ENCODE assay signal across 16 cellular contexts in genomic region chr11:12161137-12161536, GRCh38. TPM values are rescaled to one million over a fixed set of nuclear protein-coding genes. Genes with fewer than 3 reads are reported as not detected.
DNase-seq lines count a peak whose midpoint lies in the region; ATAC-seq and TF ChIP-seq lines count a peak whose summit lies in the region.
"Had no signal": no experiment of that assay in that cellular context is flagged by ENCODE, and none has a peak within 500 bp of the region (broad histone marks: within the 10 kb centered on the region; RNA-seq: fewer than 3 reads in every experiment).

No MANE protein-coding gene starts in this region.

- CTCF ChIA-PET in activated CD8-positive, alpha-beta memory T cell treated with anti-CD3 and anti-CD28 coated beads, Interleukin-2, amount 10 ng/mL, durations not matched to agents 7 days and 5 days (lab: Charles Lee), result interaction anchor here (1.0 to 1.2 kb wide), 3 partner anchors 23 to 75 kb away, joined by 3 to 7 read pairs (median 4); no protein-coding TSS in a partner anchor

- DNase-seq in SJSA1 (ENCODE audit: low read depth in 1 of 2, low spot score in 2 of 2), result no peak
- DNase-seq in mesenchymal stem cell, result no peak
- DNase-seq in testis, result peak; percentile 36
- DNase-seq in NCI-H2171 treated with DMSO at 0.1 percent for 48 hours (lab: John Stamatoyannopoulos, UW), result no peak
- no peak for DNase-seq in activated CD8-positive, alpha-beta memory T cell treated with anti-CD3 and anti-CD28 coated beads, Interleukin-2, amount 10 ng/mL, durations not matched to agents 7 days and 5 days
- no peak for DNase-seq in stimulated activated CD4-positive, alpha-beta T cell treated with anti-CD3 and anti-CD28 coated beads, Interleukin-4, amount 100 ng/mL, for 1 hour
- no peak for DNase-seq in activated CD8-positive, alpha-beta memory T cell treated with anti-CD3 and anti-CD28 coated beads, Interleukin-2, amount 50 U/mL, for 4 hours
- DNase-seq: activated T-cell treated with anti-CD3 and anti-CD28 coated beads, Interleukin-2, amount 50 U/mL, for 4 hours; head of caudate nucleus; Karpas-422; SIG-M5 had no signal

- no peak for TF ChIP-seq CTCF in testis (IDR thresholded peaks at IDR 0.05)

- no peak overlapping the region for H2BK5ac ChIP-seq in mesenchymal stem cell (ENCODE audit: low read depth, low read length, poor library complexity, severe bottlenecking)

- no peak overlapping the region for H3K4me3 Mint-ChIP-seq in dendritic cell treated with granulocyte-macrophage colony-stimulating factor and Interleukin-4, amounts not matched to agents 40 ng/mL and 50 ng/mL, for 4 days
- H3K4me3 Mint-ChIP-seq in activated CD8-positive, alpha-beta memory T cell treated with anti-CD3 and anti-CD28 coated beads, Interleukin-2, amount 10 ng/mL, durations not matched to agents 7 days and 5 days, result no peak overlapping the region
- H3K4me3 Mint-ChIP-seq: activated T-cell treated with anti-CD3 and anti-CD28 coated beads, Interleukin-2, amount 50 U/mL, for 4 hours had no signal

- no peak overlapping the region for H3K4me2 ChIP-seq in mesenchymal stem cell (ENCODE audit: low read length, poor library complexity, severe bottlenecking)
- H3K4me2 ChIP-seq: BLaER1 had no signal

- peak overlapping the region; percentile 12 for H2BK15ac ChIP-seq in mesenchymal stem cell (ENCODE audit: low read depth, poor library complexity, severe bottlenecking)

- H4K91ac ChIP-seq in mesenchymal stem cell (ENCODE audit: low read length), result no peak overlapping the region

- H3K18ac ChIP-seq in mesenchymal stem cell (ENCODE audit: low read depth in 1 of 2, low read length in 2 of 2), result peak overlapping the region; percentile 3 to 97

- intact Hi-C loops in dendritic cell treated with granulocyte-macrophage colony-stimulating factor and Interleukin-4, amounts not matched to agents 40 ng/mL and 50 ng/mL, for 4 days (cut with micrococcal nuclease), result no loop called here
- intact Hi-C loops in testis (cut with DNase I; ENCODE audit: low total_unique reads), result no loop called here

- no peak for TF ChIP-seq POLR2A in testis (IDR thresholded peaks at IDR 0.05)

- peak overlapping the region; percentile 21 for H2BK120ac ChIP-seq in mesenchymal stem cell (ENCODE audit: low read depth, low read length)

- peaks cover 18% of the 10 kb centered on the region for H3K79me1 ChIP-seq in mesenchymal stem cell (replicated peaks; ENCODE audit: low read length, poor library complexity, severe bottlenecking)

- 97% methylated on average over 4 of the region's 4 CpGs for WGBS in mesenchymal stem cell
- 36 to 62% methylated on average over 4 of the region's 4 CpGs for WGBS in testis, 2 donors

- H3K4me3 ChIP-seq in SJSA1, result no peak overlapping the region
- H3K4me3 ChIP-seq in mesenchymal stem cell (ENCODE audit: insufficient read depth in 1 of 2, low read depth in 1 of 2, low read length in 2 of 2), result no peak overlapping the region
- no peak overlapping the region for H3K4me3 ChIP-seq in testis
- H3K4me3 ChIP-seq: BLaER1, ovary had no signal

- H3K27ac Mint-ChIP-seq in dendritic cell treated with granulocyte-macrophage colony-stimulating factor and Interleukin-4, amounts not matched to agents 40 ng/mL and 50 ng/mL, for 4 days, result peak overlapping the region; percentile 90
- H3K27ac Mint-ChIP-seq in activated CD8-positive, alpha-beta memory T cell treated with anti-CD3 and anti-CD28 coated beads, Interleukin-2, amount 10 ng/mL, durations not matched to agents 7 days and 5 days, result no peak overlapping the region

- peaks cover 44% of the 10 kb centered on the region for H3K36me3 Mint-ChIP-seq in dendritic cell treated with granulocyte-macrophage colony-stimulating factor and Interleukin-4, amounts not matched to agents 40 ng/mL and 50 ng/mL, for 4 days (ENCODE audit: low read depth)
- H3K36me3 Mint-ChIP-seq in activated CD8-positive, alpha-beta memory T cell treated with anti-CD3 and anti-CD28 coated beads, Interleukin-2, amount 10 ng/mL, durations not matched to agents 7 days and 5 days, result peaks cover 15% of the 10 kb centered on the region

- no peaks in the 10 kb centered on the region for H3K9me3 ChIP-seq in SJSA1 (replicated peaks)
- no peaks in the 10 kb centered on the region for H3K9me3 ChIP-seq in mesenchymal stem cell (ENCODE audit: control insufficient read depth, low read length)
- no peaks in the 10 kb centered on the region for H3K9me3 ChIP-seq in testis
- H3K9me3 ChIP-seq: BLaER1, ovary had no signal

- no peaks in the 10 kb centered on the region for H3K27me3 Mint-ChIP-seq in dendritic cell treated with granulocyte-macrophage colony-stimulating factor and Interleukin-4, amounts not matched to agents 40 ng/mL and 50 ng/mL, for 4 days
- H3K27me3 Mint-ChIP-seq in activated CD8-positive, alpha-beta memory T cell treated with anti-CD3 and anti-CD28 coated beads, Interleukin-2, amount 10 ng/mL, durations not matched to agents 7 days and 5 days, result no peaks in the 10 kb centered on the region

- no peak overlapping the region for H3K14ac ChIP-seq in mesenchymal stem cell (ENCODE audit: low read length in 2 of 2)

- no peak overlapping the region for H4K8ac ChIP-seq in mesenchymal stem cell (ENCODE audit: low read length)

- H3K4me1 ChIP-seq in SJSA1 (replicated peaks) (peaks cover 92% of the 10 kb centered on the region), mesenchymal stem cell (ENCODE audit: control insufficient read depth, insufficient read depth, low read depth, low read length) (peaks cover 53% of the 10 kb centered on the region), testis (peaks cover 86% of the 10 kb centered on the region)

- H3K36me3 ChIP-seq in SJSA1, result peaks cover 15% of the 10 kb centered on the region
- peaks cover 17 to 26% of the 10 kb centered on the region in 2 experiments for H3K36me3 ChIP-seq in mesenchymal stem cell (ENCODE audit: control insufficient read depth in 1 of 2, insufficient read depth in 2 of 2, low read depth in 1 of 2, low read length in 2 of 2)
- no peaks in the 10 kb centered on the region for H3K36me3 ChIP-seq in testis (ENCODE audit: low read depth, missing control alignments)
- H3K36me3 ChIP-seq: BLaER1, ovary had no signal

- H3K4me1 Mint-ChIP-seq in dendritic cell treated with granulocyte-macrophage colony-stimulating factor and Interleukin-4, amounts not matched to agents 40 ng/mL and 50 ng/mL, for 4 days (ENCODE audit: low read depth), result peaks cover 62% of the 10 kb centered on the region
- H3K4me1 Mint-ChIP-seq in activated CD8-positive, alpha-beta memory T cell treated with anti-CD3 and anti-CD28 coated beads, Interleukin-2, amount 10 ng/mL, durations not matched to agents 7 days and 5 days, result peaks cover 67% of the 10 kb centered on the region

- H3K27me3 ChIP-seq in SJSA1 (replicated peaks) (no peaks in the 10 kb centered on the region), mesenchymal stem cell (ENCODE audit: control insufficient read depth in 1 of 2, insufficient read depth in 1 of 2, low read length in 2 of 2) (no peaks in the 10 kb centered on the region), testis (no peaks in the 10 kb centered on the region)
- H3K27me3 ChIP-seq: BLaER1, ovary had no signal

- peak overlapping the region in 1 of 2 experiments; percentile 56 for H2BK12ac ChIP-seq in mesenchymal stem cell (ENCODE audit: low read length in 2 of 2)

- ATAC-seq in activated CD8-positive, alpha-beta memory T cell treated with anti-CD3 and anti-CD28 coated beads, Interleukin-2, amount 10 ng/mL, durations not matched to agents 7 days and 5 days, result no peak
- ATAC-seq: activated T-cell treated with anti-CD3 and anti-CD28 coated beads, Interleukin-2, amount 50 U/mL, for 4 hours had no signal

- H3K9ac ChIP-seq in mesenchymal stem cell (ENCODE audit: low read length), result no peak overlapping the region
- H3K9ac ChIP-seq: BLaER1 had no signal

- peak overlapping the region; percentile 90 for H3K27ac ChIP-seq in SJSA1
- H3K27ac ChIP-seq in mesenchymal stem cell (ENCODE audit: low read length, poor library complexity, severe bottlenecking), result peak overlapping the region; percentile 92
- peak overlapping the region; percentile 89 to 94 for H3K27ac ChIP-seq in testis
- H3K27ac ChIP-seq: BLaER1, HL-60, VCaP had no signal

- H3K23ac ChIP-seq in mesenchymal stem cell (ENCODE audit: low read length in 2 of 2), result no peak overlapping the region

- H2AK5ac ChIP-seq in mesenchymal stem cell (ENCODE audit: low read length, severe bottlenecking), result peak overlapping the region; percentile 89

- H3K4ac ChIP-seq in mesenchymal stem cell (ENCODE audit: low read depth in 1 of 2, low read length in 2 of 2), result peak overlapping the region in 1 of 2 experiments; percentile 30

- no peaks in the 10 kb centered on the region for H3K9me3 Mint-ChIP-seq in dendritic cell treated with granulocyte-macrophage colony-stimulating factor and Interleukin-4, amounts not matched to agents 40 ng/mL and 50 ng/mL, for 4 days
- no peaks in the 10 kb centered on the region for H3K9me3 Mint-ChIP-seq in activated CD8-positive, alpha-beta memory T cell treated with anti-CD3 and anti-CD28 coated beads, Interleukin-2, amount 10 ng/mL, durations not matched to agents 7 days and 5 days (ENCODE audit: low read depth)
- H3K9me3 Mint-ChIP-seq: activated T-cell treated with anti-CD3 and anti-CD28 coated beads, Interleukin-2, amount 50 U/mL, for 4 hours had no signal

- H2AFZ ChIP-seq in mesenchymal stem cell (ENCODE audit: low read depth, low read length), result no peak overlapping the region

RNA-seq across cellular contexts. Expression of gene MICAL2, which starts 50.7 kb away (rescaled TPM):
- total RNA-seq in SJSA1 (2014; rRNA removed; shearing (Covaris generic)), result 42.8 and 59.8 TPM in 2 replicates
- 96.9 TPM for polyA plus RNA-seq in mesenchymal stem cell (2013, experiment 1 of 2)
- 100 TPM for polyA plus RNA-seq in mesenchymal stem cell (2013, experiment 2 of 2)
- 100 to 1,000 TPM; 401 to 461 TPM for total RNA-seq in testis
- polyA plus RNA-seq in testis (ENCODE audit: insufficient read depth, low read depth, low replicate concordance), result 224 TPM
- total RNA-seq in activated CD8-positive, alpha-beta memory T cell treated with anti-CD3 and anti-CD28 coated beads, Interleukin-2, amount 10 ng/mL, durations not matched to agents 7 days and 5 days, result 100 to 1,000 TPM; 120 to 168 TPM
